In genomic region chr4:188532751-188533150, GRCh38 we compare ENCODE assay signal across 29 cellular contexts.
"Had no signal": no experiment of that assay in that cellular context is flagged by ENCODE, and none has a peak within 500 bp of the region (broad histone marks: within the 10 kb centered on the region; RNA-seq: fewer than 3 reads in every experiment).

No MANE protein-coding gene starts in this region.

- H3K4me1 Mint-ChIP-seq: stimulated activated effector memory CD8-positive, alpha-beta T cell treated with anti-CD3 and anti-CD28 coated beads, Interleukin-12 subunit alpha, Interleukin-12 subunit beta, amount 100 ng/mL, for 72 hours; stimulated activated memory B cell treated with anti-CD40 and anti-IgM and Interleukin-4, amounts not matched to agents 10 μg/mL and 1 μg/mL and 100 μg/mL, for 72 hours; stimulated activated naive B cell treated with anti-CD40 and anti-IgM and Interleukin-4, amounts not matched to agents 10 μg/mL and 1 μg/mL and 100 μg/mL, for 72 hours; stimulated activated naive CD8-positive, alpha-beta T cell treated with anti-CD3 and anti-CD28 coated beads, Interleukin-15, amount 100 ng/mL, for 72 hours had no signal

- H3K27ac ChIP-seq: stomach, suprapubic skin, testis, thoracic aorta, thyroid gland, tibial artery, tibial nerve, transverse colon, upper lobe of left lung, upper lobe of right lung, uterus, vagina had no signal

- DNase-seq: stimulated activated CD4-positive, alpha-beta T cell treated with anti-CD3 and anti-CD28 coated beads, Interleukin-2, amount 100 ng/mL, for 48 hours; stimulated activated CD4-positive, alpha-beta T cell treated with anti-CD3 and anti-CD28 coated beads, Interleukin-4, amount 100 ng/mL, for 1 hour; stimulated activated CD4-positive, alpha-beta T cell treated with anti-CD3 and anti-CD28 coated beads, Interleukin-4, amount 100 ng/mL, for 24 hours; stimulated activated CD4-positive, alpha-beta T cell treated with anti-CD3 and anti-CD28 coated beads, Interleukin-4, amount 100 ng/mL, for 4 hours; stimulated activated CD8-positive, alpha-beta memory T cell treated with anti-CD3 and anti-CD28 coated beads, Interleukin-4, amount 100 ng/mL, for 48 hours; stimulated activated naive B cell treated with anti-CD40 and anti-IgM and Interleukin-4, amounts not matched to agents 10 μg/mL and 1 μg/mL and 100 μg/mL, for 72 hours; stimulated activated naive CD4-positive, alpha-beta T cell; stimulated activated naive CD4-positive, alpha-beta T cell treated with Interleukin-2 at 50 U/mL for 16 hours; stimulated activated naive CD8-positive, alpha-beta T cell treated with anti-CD3 and anti-CD28 coated beads, Interleukin-15, amount 100 ng/mL, for 72 hours; stimulated activated naive CD8-positive, alpha-beta T cell treated with anti-CD3 and anti-CD28 coated beads, Interleukin-15, Interleukin-2, amounts not matched to agents 100 U/mL and 50 U/mL, for 24 hours; stomach; substantia nigra; testis; thyroid gland; tibial artery; transverse colon; trophoblast cell; upper lobe of right lung; uterus had no signal

- H3K4me3 Mint-ChIP-seq: stimulated activated effector memory CD8-positive, alpha-beta T cell treated with anti-CD3 and anti-CD28 coated beads, Interleukin-12 subunit alpha, Interleukin-12 subunit beta, amount 100 ng/mL, for 72 hours; stimulated activated memory B cell treated with anti-CD40 and anti-IgM and Interleukin-4, amounts not matched to agents 10 μg/mL and 1 μg/mL and 100 μg/mL, for 72 hours; stimulated activated naive B cell treated with anti-CD40 and anti-IgM and Interleukin-4, amounts not matched to agents 10 μg/mL and 1 μg/mL and 100 μg/mL, for 72 hours; stimulated activated naive CD8-positive, alpha-beta T cell treated with anti-CD3 and anti-CD28 coated beads, Interleukin-15, amount 100 ng/mL, for 72 hours; stimulated activated naive CD8-positive, alpha-beta T cell treated with anti-CD3 and anti-CD28 coated beads, Interleukin-15, Interleukin-2, amounts not matched to agents 100 ng/mL and 50 ng/mL, for 24 hours; type B pancreatic cell had no signal

- H3K4me3 ChIP-seq: stomach, suprapubic skin, testis, thoracic aorta, thyroid gland, tibial artery, tibial nerve, transverse colon, upper lobe of left lung, upper lobe of right lung, uterus, vagina had no signal

- H3K9me3 ChIP-seq: suprapubic skin, testis, thoracic aorta, thyroid gland, tibial artery, transverse colon, upper lobe of left lung, uterus, vagina had no signal

- FAIRE-seq: urothelium cell line had no signal

- H3K27me3 ChIP-seq: stomach, suprapubic skin, testis, thyroid gland, tibial artery, tibial nerve, transverse colon, upper lobe of left lung, upper lobe of right lung, uterus, vagina had no signal

- H3K27ac Mint-ChIP-seq: stimulated activated effector memory CD8-positive, alpha-beta T cell treated with anti-CD3 and anti-CD28 coated beads, Interleukin-12 subunit alpha, Interleukin-12 subunit beta, amount 100 ng/mL, for 72 hours; stimulated activated memory B cell treated with anti-CD40 and anti-IgM and Interleukin-4, amounts not matched to agents 10 μg/mL and 1 μg/mL and 100 μg/mL, for 72 hours; stimulated activated naive B cell treated with anti-CD40 and anti-IgM and Interleukin-4, amounts not matched to agents 10 μg/mL and 1 μg/mL and 100 μg/mL, for 72 hours; stimulated activated naive CD8-positive, alpha-beta T cell treated with anti-CD3 and anti-CD28 coated beads, Interleukin-15, amount 100 ng/mL, for 72 hours; stimulated activated naive CD8-positive, alpha-beta T cell treated with anti-CD3 and anti-CD28 coated beads, Interleukin-15, Interleukin-2, amounts not matched to agents 100 ng/mL and 50 ng/mL, for 24 hours; type B pancreatic cell had no signal

- H3K36me3 Mint-ChIP-seq: stimulated activated effector memory CD8-positive, alpha-beta T cell treated with anti-CD3 and anti-CD28 coated beads, Interleukin-12 subunit alpha, Interleukin-12 subunit beta, amount 100 ng/mL, for 72 hours; stimulated activated memory B cell treated with anti-CD40 and anti-IgM and Interleukin-4, amounts not matched to agents 10 μg/mL and 1 μg/mL and 100 μg/mL, for 72 hours; stimulated activated naive B cell treated with anti-CD40 and anti-IgM and Interleukin-4, amounts not matched to agents 10 μg/mL and 1 μg/mL and 100 μg/mL, for 72 hours; type B pancreatic cell had no signal

- H3K4me1 ChIP-seq: stomach, suprapubic skin, testis, thyroid gland, tibial artery, tibial nerve, transverse colon, upper lobe of left lung, upper lobe of right lung, uterus, vagina had no signal

- ATAC-seq: stimulated activated effector memory CD8-positive, alpha-beta T cell treated with anti-CD3 and anti-CD28 coated beads, Interleukin-12 subunit alpha, Interleukin-12 subunit beta, amount 100 ng/mL, for 72 hours; stimulated activated memory B cell treated with anti-CD40 and anti-IgM and Interleukin-4, amounts not matched to agents 10 μg/mL and 1 μg/mL and 100 μg/mL, for 72 hours; stimulated activated naive CD8-positive, alpha-beta T cell treated with anti-CD3 and anti-CD28 coated beads, Interleukin-15, amount 100 ng/mL, for 72 hours; stimulated activated naive CD8-positive, alpha-beta T cell treated with anti-CD3 and anti-CD28 coated beads, Interleukin-15, Interleukin-2, amounts not matched to agents 100 U/mL and 50 U/mL, for 24 hours; upper lobe of right lung had no signal

- H3K9me3 Mint-ChIP-seq: type B pancreatic cell had no signal

- H3K36me3 ChIP-seq: stomach, suprapubic skin, thoracic aorta, thyroid gland, tibial artery, tibial nerve, transverse colon, upper lobe of left lung, upper lobe of right lung, uterus, vagina had no signal

- H3K27me3 Mint-ChIP-seq: stimulated activated memory B cell treated with anti-CD40 and anti-IgM and Interleukin-4, amounts not matched to agents 10 μg/mL and 1 μg/mL and 100 μg/mL, for 72 hours; stimulated activated naive B cell treated with anti-CD40 and anti-IgM and Interleukin-4, amounts not matched to agents 10 μg/mL and 1 μg/mL and 100 μg/mL, for 72 hours; stimulated activated naive CD8-positive, alpha-beta T cell treated with anti-CD3 and anti-CD28 coated beads, Interleukin-15, amount 100 ng/mL, for 72 hours; stimulated activated naive CD8-positive, alpha-beta T cell treated with anti-CD3 and anti-CD28 coated beads, Interleukin-15, Interleukin-2, amounts not matched to agents 100 ng/mL and 50 ng/mL, for 24 hours had no signal
